Comparison of ENCODE assay signal across 19 cellular contexts in the genomic region with DNA sequence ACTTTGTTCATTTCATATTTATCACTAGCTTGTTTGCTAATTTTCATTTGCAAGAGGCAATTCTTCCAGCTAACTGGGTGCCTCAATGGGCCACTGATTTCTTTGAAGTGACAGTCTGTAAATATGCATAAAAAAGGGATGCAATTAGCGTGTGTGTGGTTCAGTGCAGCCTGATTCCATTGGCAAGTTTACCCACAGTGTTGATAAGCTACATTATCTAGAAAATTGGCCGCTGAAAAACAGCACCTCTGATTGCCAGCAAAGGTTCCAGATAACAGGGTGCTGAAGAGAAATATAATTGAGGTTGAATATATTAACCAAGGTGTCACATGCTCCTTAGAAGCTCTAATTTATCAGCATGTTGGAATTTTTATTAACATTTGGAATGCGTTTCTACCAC.
DNase-seq lines count a peak whose midpoint lies in the region; ATAC-seq, FAIRE-seq and TF ChIP-seq lines count a peak whose summit lies in the region.
"Had no signal": no experiment of that assay in that cellular context is flagged by ENCODE, and none has a peak within 500 bp of the region (broad histone marks: within the 10 kb centered on the region; RNA-seq: fewer than 3 reads in every experiment).

No MANE protein-coding gene starts in this region.

- H3K4me2 ChIP-seq in H9 (ENCODE audit: insufficient read depth, insufficient read length, low read length), result no peak overlapping the region
- H3K4me2 ChIP-seq: A549 had no signal

- no peaks in the 10 kb centered on the region for H3K79me2 ChIP-seq in H9 (ENCODE audit: insufficient read depth, low read length)

- H4K5ac ChIP-seq in H9 (ENCODE audit: insufficient read length, low read depth, low read length), result no peak overlapping the region

- no peak overlapping the region for H2BK12ac ChIP-seq in H9 (ENCODE audit: insufficient read length, low read depth, low read length)

- peaks cover 58% of the 10 kb centered on the region for H3K27me3 Mint-ChIP-seq in activated naive CD8-positive, alpha-beta T cell treated with anti-CD3 and anti-CD28 coated beads for 36 hours
- no peaks in the 10 kb centered on the region for H3K27me3 Mint-ChIP-seq in H9 (ENCODE audit: low read depth)

- H4K91ac ChIP-seq in H9 (ENCODE audit: insufficient read length, low read depth, low read length), result no peak overlapping the region

- no peak for DNase-seq in caudate nucleus (lab: John Stamatoyannopoulos, UW)
- no peak for DNase-seq in esophagus squamous epithelium (lab: John Stamatoyannopoulos, UW)
- DNase-seq in pancreas, result no peak
- no peak for DNase-seq in sciatic nerve (ENCODE audit: low spot score)
- DNase-seq in activated naive CD8-positive, alpha-beta T cell treated with anti-CD3 and anti-CD28 coated beads for 36 hours, result no peak
- DNase-seq in stimulated activated naive CD4-positive, alpha-beta T cell (lab: John Stamatoyannopoulos, UW), result no peak
- no peak for DNase-seq in H9
- DNase-seq: CD8-positive, alpha-beta T cell; COR-L47; DMS153; DMS79 treated with DMSO at 0.1 percent for 48 hours; EL; GM23248 had no signal

- no peak overlapping the region for H3K27ac Mint-ChIP-seq in activated naive CD8-positive, alpha-beta T cell treated with anti-CD3 and anti-CD28 coated beads for 36 hours
- H3K27ac Mint-ChIP-seq in H9, result no peak overlapping the region
- H3K27ac Mint-ChIP-seq: CD14-positive monocyte; CD8-positive, alpha-beta T cell had no signal

- no peak overlapping the region for H3K4me3 Mint-ChIP-seq in activated naive CD8-positive, alpha-beta T cell treated with anti-CD3 and anti-CD28 coated beads for 36 hours
- H3K4me3 Mint-ChIP-seq in H9, result no peak overlapping the region
- H3K4me3 Mint-ChIP-seq: CD14-positive monocyte; CD8-positive, alpha-beta T cell had no signal

- no peaks in the 10 kb centered on the region for H3K4me1 Mint-ChIP-seq in activated naive CD8-positive, alpha-beta T cell treated with anti-CD3 and anti-CD28 coated beads for 36 hours
- H3K4me1 Mint-ChIP-seq in H9, result peaks cover 21 to 22% of the 10 kb centered on the region in 2 experiments

- H4K8ac ChIP-seq in H9 (replicated peaks; ENCODE audit: insufficient read length, low read depth, low read length), result no peak overlapping the region

- no peaks in the 10 kb centered on the region for H3K79me1 ChIP-seq in H9 (ENCODE audit: insufficient read depth, low read depth, low read length, poor library complexity, severe bottlenecking)

- H2BK120ac ChIP-seq in H9 (ENCODE audit: low read depth, low read length, poor library complexity, severe bottlenecking), result no peak overlapping the region

- H3K4me3 ChIP-seq in esophagus squamous epithelium (no peak overlapping the region), pancreas (no peak overlapping the region)
- H3K4me3 ChIP-seq: A549, GM23248, HAP-1 had no signal

- WGBS in esophagus squamous epithelium, 2 donors, result 62 to 65% methylated on average over 3 of the region's 3 CpGs
- 7 to 11% methylated on average over 3 of the region's 3 CpGs for WGBS in pancreas, 2 donors
- no CpG with 5 or more reads among the region's 3 CpGs for WGBS in H9 (ENCODE audit: extremely low coverage, insufficient read length, low lambda C conversion rate)

- H2BK15ac ChIP-seq in H9 (ENCODE audit: low read depth, low read length), result no peak overlapping the region

- no peak overlapping the region for H3K14ac ChIP-seq in H9 (ENCODE audit: insufficient read depth, low read length)

- no peak overlapping the region for H3K9ac ChIP-seq in H9 (ENCODE audit: extremely low read depth, insufficient read length, low read length)
- H3K9ac ChIP-seq: GM23248 had no signal

- H3K36me3 Mint-ChIP-seq in activated naive CD8-positive, alpha-beta T cell treated with anti-CD3 and anti-CD28 coated beads for 36 hours, result no peaks in the 10 kb centered on the region
- H3K36me3 Mint-ChIP-seq in H9 (ENCODE audit: insufficient read depth in 1 of 3, low read depth in 3 of 3), result peaks cover 4 to 12% (median 10%) of the 10 kb centered on the region in 3 experiments; a peak in 4 of 7 replicates
- H3K36me3 Mint-ChIP-seq: CD14-positive monocyte; CD8-positive, alpha-beta T cell had no signal

- H3T11ph ChIP-seq in H9 (ENCODE audit: low read length), result no peak overlapping the region

- H3K27ac ChIP-seq in caudate nucleus (ENCODE audit: low read depth, low read length) (peak overlapping the region; percentile 79), esophagus squamous epithelium (peak overlapping the region in 3 of 4 donors; percentile 12 to 44 (median 41)), pancreas (no peak overlapping the region), H9 (ENCODE audit: insufficient read length, low read depth, low read length) (no peak overlapping the region)
- H3K27ac ChIP-seq: A549, GM23248 had no signal

- H3K23ac ChIP-seq in H9 (ENCODE audit: insufficient read length, low read depth, low read length), result no peak overlapping the region

- ATAC-seq in pancreas (peak; percentile 46 to 79 (median 70)), sciatic nerve (no peak)
- ATAC-seq: A549; CD8-positive, alpha-beta T cell had no signal

- H3K4ac ChIP-seq in H9 (ENCODE audit: low read depth, low read length), result no peak overlapping the region

- no peak for TF ChIP-seq POLR2A in esophagus squamous epithelium (IDR thresholded peaks at IDR 0.05)

- intact Hi-C loops in esophagus squamous epithelium (cut with DNase I) (no loop called here), pancreas (cut with DNase I) (no loop called here), sciatic nerve (cut with DNase I) (no loop called here)

- peaks cover 0 to 18% (median 0%) of the 10 kb centered on the region in 4 donors for H3K27me3 ChIP-seq in esophagus squamous epithelium
- H3K27me3 ChIP-seq in pancreas, result peaks cover 0 to 27% (median 3%) of the 10 kb centered on the region in 4 donors
- H3K27me3 ChIP-seq in H9 (ENCODE audit: insufficient read depth, low read length), result no peaks in the 10 kb centered on the region

- H3K9me3 ChIP-seq in esophagus squamous epithelium (no peaks in the 10 kb centered on the region), pancreas (no peaks in the 10 kb centered on the region), H9 (ENCODE audit: control insufficient read depth, low read depth, low read length) (no peaks in the 10 kb centered on the region)
- H3K9me3 ChIP-seq: HAP-1 had no signal

- TF ChIP-seq CTCF in esophagus squamous epithelium (IDR thresholded peaks at IDR 0.05) (no peak), pancreas (IDR thresholded peaks at IDR 0.05) (no peak), H9 (conservative IDR thresholded peaks at IDR 0.05) (no peak)

- H3K18ac ChIP-seq in H9 (ENCODE audit: insufficient read length, low read depth, low read length), result no peak overlapping the region

- H2BK5ac ChIP-seq in H9 (ENCODE audit: insufficient read length, low read length), result no peak overlapping the region

- no peak for FAIRE-seq in pancreas (lab: Jason Lieb, UNC)
- FAIRE-seq: A549, D721Med, GM12891, HTR-8/SVneo had no signal

- no peaks in the 10 kb centered on the region for H3K23me2 ChIP-seq in H9 (ENCODE audit: insufficient read length, low read depth, low read length, poor library complexity, severe bottlenecking)

- H2BK20ac ChIP-seq in H9 (ENCODE audit: low read depth, low read length, poor library complexity, severe bottlenecking), result no peak overlapping the region

- no peak overlapping the region for H3K56ac ChIP-seq in H9 (ENCODE audit: insufficient read length, low read depth, low read length)

- H3K4me1 ChIP-seq in esophagus squamous epithelium (no peaks in the 10 kb centered on the region), pancreas (peaks cover 4 to 11% (median 7%) of the 10 kb centered on the region in 3 donors), H9 (ENCODE audit: insufficient read depth, low read length) (peaks cover 2% of the 10 kb centered on the region; the same call in 1 of the 2 replicates)
- H3K4me1 ChIP-seq: A549 had no signal

- H3K9me3 Mint-ChIP-seq in activated naive CD8-positive, alpha-beta T cell treated with anti-CD3 and anti-CD28 coated beads for 36 hours, result no peaks in the 10 kb centered on the region
- H3K9me3 Mint-ChIP-seq in H9, result peaks cover 9 to 10% of the 10 kb centered on the region in 2 experiments; a peak in 4 of 5 replicates
- H3K9me3 Mint-ChIP-seq: CD8-positive, alpha-beta T cell had no signal

- H2AFZ ChIP-seq in H9 (ENCODE audit: low read length), result no peak overlapping the region
- H2AFZ ChIP-seq: GM23248 had no signal

- H4K20me1 ChIP-seq in H9 (ENCODE audit: control insufficient read depth, insufficient read depth, insufficient read length), result no peaks in the 10 kb centered on the region

- H3K36me3 ChIP-seq in esophagus squamous epithelium (no peaks in the 10 kb centered on the region), pancreas (no peaks in the 10 kb centered on the region)
- H3K36me3 ChIP-seq: HAP-1 had no signal

- H2AK5ac ChIP-seq in H9 (ENCODE audit: insufficient read length, low read length), result no peak overlapping the region

Comparison
In these comparisons a context has a peak if more than half of its experiments do, and no peak if none do; other contexts are left out.
1. H3K27ac ChIP-seq: peak in caudate nucleus (single experiment) and esophagus squamous epithelium (3 of 4); none in pancreas (0 of 4) and H9 (single experiment).